8 cellular contexts compared by ENCODE assay signal in genomic region chr6:107185570-107185969, GRCh38.
DNase-seq lines count a peak whose midpoint lies in the region; ATAC-seq and TF ChIP-seq lines count a peak whose summit lies in the region.

No MANE protein-coding gene starts in this region.

- H3K36me3 Mint-ChIP-seq in WTC11: no peaks in the 10 kb centered on the region

- H3K4me1 Mint-ChIP-seq in WTC11: 0 out of 2 replicates have a peak, but pooled peaks cover 3% of the 10 kb centered on the region

- CTCF ChIA-PET in WTC11 (lab: Charles Lee): interaction anchor here (0.6 to 1.8 kb wide), 17 partner anchors 11 to 470 kb away, joined by 3 to 21 read pairs (median 3); partner anchors contain the start of gene PDSS2

- no peak overlapping the region for H3K27ac Mint-ChIP-seq in WTC11

- POLR2A ChIA-PET in WTC11 (lab: Charles Lee): interaction anchor here (0.7 kb wide), 1 partner anchor 60 kb away, joined by 7 read pairs; no protein-coding TSS in a partner anchor

- no peak for TF ChIP-seq CTCF in WTC11 (IDR thresholded peaks at IDR 0.05)

- no peaks in the 10 kb centered on the region for H3K27me3 Mint-ChIP-seq in WTC11 (ENCODE audit: low read depth)

- DNase-seq in ACHN (peak; percentile 3), HT-29 (ENCODE audit: low spot score) (peak; percentile 38), WTC11 (ENCODE audit: low spot score) (no peak), kidney glomerular epithelial cell (lab: John Stamatoyannopoulos, UW) (peak; percentile 2), epidermal melanocyte (ENCODE audit: insufficient read length, low spot score) (no peak), UCSD-AML1 (lab: John Stamatoyannopoulos, UW; ENCODE audit: unreplicated experiment) (no peak)

- H3K9me3 Mint-ChIP-seq in WTC11: no peaks in the 10 kb centered on the region

- in situ Hi-C loops in ACHN (cut with HindIII; ENCODE audit: low pct_ligation_motif_present, low pct_unique_long_range_greater_than_20kb, low sequenced_read_pairs): no loop called here

- no peak overlapping the region for H3K4me3 Mint-ChIP-seq in WTC11

- ATAC-seq in WTC11 (peak; percentile 100), GM21576 (IDR thresholded peaks at IDR 0.05; ENCODE audit: unreplicated experiment) (no peak), HG02884 (IDR thresholded peaks at IDR 0.05; ENCODE audit: unreplicated experiment) (no peak)

TF ChIP-seq in WTC11, 78 proteins besides CTCF, POLR2A, EP300 and RAD21:
- TF ChIP-seq GABPB1 (CRISPR knock-in tag; IDR thresholded peaks at IDR 0.05) (no peak), ZNF263 (CRISPR knock-in tag; IDR thresholded peaks at IDR 0.05; ENCODE audit: low read depth) (no peak), SOX15 (CRISPR knock-in tag; IDR thresholded peaks at IDR 0.05) (no peak), PRRX2 (CRISPR knock-in tag; IDR thresholded peaks at IDR 0.05) (no peak), ZNF317 (CRISPR knock-in tag; IDR thresholded peaks at IDR 0.05; ENCODE audit: borderline replicate concordance, low read depth) (no peak), MLX (CRISPR knock-in tag; IDR thresholded peaks at IDR 0.05) (no peak), USF1 (CRISPR knock-in tag; IDR thresholded peaks at IDR 0.05) (no peak), GTF2I (CRISPR knock-in tag; conservative IDR thresholded peaks at IDR 0.05) (no peak), ATF6 (CRISPR knock-in tag; IDR thresholded peaks at IDR 0.05) (no peak), TEAD4 (CRISPR knock-in tag; IDR thresholded peaks at IDR 0.05) (no peak)

Comparison
In these comparisons a context has a peak if more than half of its experiments do, and no peak if none do; other contexts are left out.
1. DNase-seq: peak in ACHN (single experiment), HT-29 (single experiment) and kidney glomerular epithelial cell (single experiment); none in WTC11 (single experiment), epidermal melanocyte (single experiment) and UCSD-AML1 (single experiment).